In genomic region chr11:60841797-60842687, GRCh38 we compare ENCODE assay signal across 8 cellular contexts. TPM values are rescaled to one million over a fixed set of nuclear protein-coding genes. Genes with fewer than 3 reads are reported as not detected.
A peak's percentile ranks its signal among the peaks of the same experiment; 100 is the strongest.
DNase-seq lines count a peak whose midpoint lies in the region; ATAC-seq and TF ChIP-seq lines count a peak whose summit lies in the region.

Gene CCDC86, plus strand, starts transcription at chr11:60842113. Its CDS starts 12 bp downstream, at chr11:60842125.

- CTCF ChIA-PET in AG04450 (lab: Charles Lee): interaction anchor here (1.2 to 4.0 kb wide), 3 partner anchors 11 to 57 kb away, joined by 10 to 33 read pairs (median 14); no protein-coding TSS in a partner anchor

- H3K36me3 ChIP-seq in smooth muscle cell (ENCODE audit: low read depth): no peaks in the 10 kb centered on the region

- peaks cover 18% of the 10 kb centered on the region for H3K4me1 ChIP-seq in smooth muscle cell (ENCODE audit: low read depth)

- POLR2A ChIA-PET in AG04450 (lab: Yijun Ruan, JAX): no interaction called here

- peak; percentile 91 for DNase-seq in AG04450 (ENCODE audit: low read depth, low spot score)
- DNase-seq in NCI-H2227 treated with DMSO at 0.1 percent for 48 hours (lab: John Stamatoyannopoulos, UW): peak; percentile 93
- peak; percentile 91 to 98 (median 96) for DNase-seq in activated CD4-positive, CD25-positive, alpha-beta regulatory T cell (lab: John Stamatoyannopoulos, UW)
- DNase-seq in caudate nucleus (lab: John Stamatoyannopoulos, UW): peak; percentile 55 to 98 (median 92)
- peak; percentile 97 to 98 (median 98) for DNase-seq in immature natural killer cell
- peak; percentile 93 for DNase-seq in smooth muscle cell (lab: John Stamatoyannopoulos, UW; ENCODE audit: unreplicated experiment)

- TF ChIP-seq CTCF in AG04450 (IDR thresholded peaks at IDR 0.05; ENCODE audit: low read depth, low read length) (no peak), smooth muscle cell (IDR thresholded peaks at IDR 0.05; ENCODE audit: borderline replicate concordance, insufficient read depth, poor library complexity, severe bottlenecking) (no peak)

- no peaks in the 10 kb centered on the region for H3K9me3 Mint-ChIP-seq in immature natural killer cell

- H3K27ac ChIP-seq in AG04450 (ENCODE audit: low read depth, low read length) (peak within 1 kb of the TSS; percentile 66), caudate nucleus (ENCODE audit: low read depth, low read length) (peak within 1 kb of the TSS; percentile 65), smooth muscle cell (ENCODE audit: low read depth) (peak within 1 kb of the TSS; percentile 54)

- H3K27me3 Mint-ChIP-seq in immature natural killer cell (ENCODE audit: low read depth in 3 of 3): peaks cover 5 to 13% (median 11%) of the 10 kb centered on the region in 3 donors

- peak within 1 kb of the TSS; percentile 100 for H3K4me2 ChIP-seq in smooth muscle cell

- H3K27ac Mint-ChIP-seq in immature natural killer cell: peak within 1 kb of the TSS; percentile 87 to 98 (median 96)

- H3K4me3 Mint-ChIP-seq in immature natural killer cell: peak within 1 kb of the TSS; percentile 89 to 94 (median 93)

- H3K9me3 ChIP-seq in AG04450 (ENCODE audit: control insufficient read depth, insufficient read depth, low read length) (peaks cover 2% of the 10 kb centered on the region; the same call in 1 of the 2 replicates), smooth muscle cell (replicated peaks; ENCODE audit: low read depth) (no peaks in the 10 kb centered on the region)

- H3K4me3 ChIP-seq in AG04450 (ENCODE audit: low read depth, low read length): peak within 1 kb of the TSS; percentile 89
- peak within 1 kb of the TSS; percentile 85 for H3K4me3 ChIP-seq in smooth muscle cell

- H3K27me3 ChIP-seq in AG04450 (ENCODE audit: control insufficient read depth, insufficient read depth, low read length): peaks cover 10% of the 10 kb centered on the region
- peaks cover 2% of the 10 kb centered on the region for H3K27me3 ChIP-seq in smooth muscle cell (ENCODE audit: low read depth)

- peak within 1 kb of the TSS; percentile 100 for H2AFZ ChIP-seq in smooth muscle cell (ENCODE audit: low read depth)

- peaks cover 0 to 3% (median 0%) of the 10 kb centered on the region in 3 donors for H3K36me3 Mint-ChIP-seq in immature natural killer cell

- no peaks in the 10 kb centered on the region for H4K20me1 ChIP-seq in smooth muscle cell (ENCODE audit: low read depth)

- peaks cover 41 to 46% of the 10 kb centered on the region in 2 donors for H3K4me1 Mint-ChIP-seq in immature natural killer cell

- H3K79me2 ChIP-seq in smooth muscle cell (ENCODE audit: low read depth): peaks cover 21% of the 10 kb centered on the region

- peak within 1 kb of the TSS; percentile 95 for H3K9ac ChIP-seq in smooth muscle cell (ENCODE audit: low read depth)

- no peaks in the 10 kb centered on the region for H3F3A ChIP-seq in smooth muscle cell (ENCODE audit: low read depth)

- ATAC-seq in GM18870 (IDR thresholded peaks at IDR 0.05; ENCODE audit: unreplicated experiment) (peak; percentile 42), HG03135 (IDR thresholded peaks at IDR 0.05; ENCODE audit: unreplicated experiment) (peak; percentile 79)

- WGBS in smooth muscle cell (ENCODE audit: low lambda C conversion rate): 3% methylated on average over 57 of the region's 57 CpGs

RNA-seq across cellular contexts. Expression of gene CCDC86, which starts in this region (rescaled TPM):
- polyA plus RNA-seq in AG04450 (2011; rRNA removed) (15.2 and 17.9 TPM in 2 replicates), immature natural killer cell (10 to 100 TPM in 1 of 3 donors, 1 to 10 TPM in 2; 5.6 to 16.5 (median 7.4) TPM), smooth muscle cell (24.2 and 30.3 TPM in 2 replicates)
- polyA minus RNA-seq in AG04450 (2011; rRNA and poly(A)+ RNA removed): 6.8 and 7.5 TPM in 2 replicates
- total RNA-seq in smooth muscle cell: 2.6 and 7.5 TPM in 2 replicates

Comparison
In these comparisons a context has a peak if more than half of its experiments do, and no peak if none do; other contexts are left out.
1. Peak in every context shown above with its lines: DNase-seq, ATAC-seq, H3K4me3 ChIP-seq and H3K27ac ChIP-seq.